ENCODE assay signal across 20 cellular contexts in the genomic region with DNA sequence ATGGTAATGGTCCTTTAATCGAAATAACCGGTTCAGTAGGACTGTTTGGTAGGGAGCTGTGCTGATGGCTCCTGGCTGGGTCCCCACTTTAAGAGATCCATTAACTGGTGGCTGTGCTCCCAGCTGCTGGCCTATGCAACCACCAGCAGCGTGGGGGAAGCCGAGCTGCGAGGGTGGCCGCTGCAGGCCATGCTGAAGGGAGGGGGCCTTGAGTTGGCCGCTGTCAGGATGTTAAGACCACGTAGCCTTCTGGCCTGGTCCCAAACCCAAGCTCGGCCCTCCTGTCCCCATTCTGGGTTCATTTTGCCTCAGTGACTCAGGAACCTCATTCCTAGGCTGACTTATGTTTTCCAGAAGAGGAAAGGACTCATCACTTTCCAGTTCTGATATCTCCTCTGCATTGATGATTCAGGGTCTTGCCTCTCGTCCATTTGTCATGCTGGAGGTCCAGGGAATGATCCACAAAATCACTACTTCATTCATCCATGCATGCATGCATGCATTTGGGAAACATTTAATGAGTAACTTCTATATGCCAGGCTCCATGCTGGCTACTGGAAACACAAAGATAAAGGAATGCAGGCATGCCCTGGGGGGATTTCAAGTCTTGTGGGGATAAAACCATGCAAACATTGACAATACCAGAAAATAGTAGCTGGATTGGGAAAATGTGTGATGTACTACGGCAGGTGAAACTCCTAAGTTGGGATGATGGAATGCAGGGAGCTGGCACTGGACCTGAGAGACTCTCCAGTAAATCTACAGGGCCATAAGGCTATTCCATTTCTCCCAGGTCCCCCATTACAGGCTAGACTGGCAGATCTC.
"Had no signal": no experiment of that assay in that cellular context is flagged by ENCODE, and none has a peak within 500 bp of the region (broad histone marks: within the 10 kb centered on the region; RNA-seq: fewer than 3 reads in every experiment).

No MANE protein-coding gene starts in this region.

- ATAC-seq: activated CD8-positive, alpha-beta memory T cell treated with anti-CD3 and anti-CD28 coated beads, Interleukin-2, amount 10 ng/mL, durations not matched to agents 7 days and 5 days; activated CD8-positive, alpha-beta T cell treated with anti-CD3 and anti-CD28 coated beads for 36 hours; left lobe of liver; stimulated activated naive CD8-positive, alpha-beta T cell treated with anti-CD3 and anti-CD28 coated beads, Interleukin-15, Interleukin-2, amounts not matched to agents 100 U/mL and 50 U/mL, for 24 hours had no signal

- H3K27me3 ChIP-seq: thyroid gland had no signal

- DNase-seq: activated CD4-positive, alpha-beta T cell treated with anti-CD3 and anti-CD28 coated beads, Interleukin-2, amount 10 ng/mL, durations not matched to agents 7 days and 5 days; activated CD4-positive, CD25-positive, alpha-beta regulatory T cell treated with anti-CD3 and anti-CD28 coated beads, Interleukin-2, amount 50 U/mL, for 72 hours; activated CD8-positive, alpha-beta memory T cell treated with anti-CD3 and anti-CD28 coated beads, Interleukin-2, amount 10 ng/mL, durations not matched to agents 7 days and 5 days; activated CD8-positive, alpha-beta T cell treated with anti-CD3 and anti-CD28 coated beads for 36 hours; activated gamma-delta T cell treated with Interleukin-2 at 50 U/mL for 16 hours; anterior cingulate cortex; dermis blood vessel endothelial cell; effector CD8-positive, alpha-beta T cell; erythroblast; foreskin melanocyte; immature natural killer cell; lower lobe of right lung; naive B cell; occipital lobe; stimulated activated CD4-positive, alpha-beta T cell treated with anti-CD3 and anti-CD28 coated beads, Interleukin-4, amount 100 ng/mL, for 24 hours; stimulated activated naive CD8-positive, alpha-beta T cell treated with anti-CD3 and anti-CD28 coated beads, Interleukin-15, Interleukin-2, amounts not matched to agents 100 U/mL and 50 U/mL, for 24 hours; substantia nigra; thyroid gland; WERI-Rb-1 had no signal

- H3K36me3 ChIP-seq: lower lobe of right lung, thyroid gland, WERI-Rb-1 had no signal

- H3K4me3 ChIP-seq: lower lobe of right lung, thyroid gland had no signal

- H3K27ac ChIP-seq: lower lobe of right lung, thyroid gland, WERI-Rb-1 had no signal

- H3K9me3 ChIP-seq: lower lobe of right lung, thyroid gland had no signal

- H3K4me1 ChIP-seq: lower lobe of right lung, thyroid gland had no signal
